ENCODE assay signal across 26 cellular contexts in genomic region chr20:14062171-14062570, GRCh38.
DNase-seq lines count a peak whose midpoint lies in the region; ATAC-seq, FAIRE-seq and TF ChIP-seq lines count a peak whose summit lies in the region.
"Had no signal": no experiment of that assay in that cellular context is flagged by ENCODE, and none has a peak within 500 bp of the region (broad histone marks: within the 10 kb centered on the region; RNA-seq: fewer than 3 reads in every experiment).

No MANE protein-coding gene starts in this region.

- FAIRE-seq in A549 (lab: Jason Lieb, UNC) (peak; percentile 72), astrocyte (lab: Jason Lieb, UNC) (no peak)
- FAIRE-seq: D721Med, GM12878, GM12892, GM18507 had no signal

- H3K9ac ChIP-seq in HUES6 (ENCODE audit: low read length), result no peak overlapping the region
- no peak overlapping the region for H3K9ac ChIP-seq in astrocyte (ENCODE audit: low read length)
- H3K9ac ChIP-seq: BLaER1 had no signal

- no peaks in the 10 kb centered on the region for H3K9me3 ChIP-seq in A549
- H3K9me3 ChIP-seq in HUES6 (ENCODE audit: control insufficient read depth, insufficient read depth, low read depth, low read length), result no peaks in the 10 kb centered on the region
- no peaks in the 10 kb centered on the region for H3K9me3 ChIP-seq in astrocyte (ENCODE audit: insufficient read depth, low read depth, low read length)
- no peaks in the 10 kb centered on the region for H3K9me3 ChIP-seq in stomach
- H3K9me3 ChIP-seq: BE2C, BLaER1, Caco-2 had no signal

- no peaks in the 10 kb centered on the region for H3K9me3 Mint-ChIP-seq in astrocyte (ENCODE audit: unreplicated experiment)
- H3K9me3 Mint-ChIP-seq: CD14-positive monocyte; CD4-positive, alpha-beta memory T cell had no signal

- ATAC-seq in A549, result no peak
- ATAC-seq: GM12878 had no signal

- no peaks in the 10 kb centered on the region for H3K27me3 ChIP-seq in HUES6 (ENCODE audit: control insufficient read depth, insufficient read depth, low read length)
- no peaks in the 10 kb centered on the region for H3K27me3 ChIP-seq in astrocyte (ENCODE audit: insufficient read depth, low read length)
- H3K27me3 ChIP-seq in stomach, result no peaks in the 10 kb centered on the region
- H3K27me3 ChIP-seq: BLaER1 had no signal

- H4K20me1 ChIP-seq in astrocyte (ENCODE audit: insufficient read depth, low read length), result no peaks in the 10 kb centered on the region
- H4K20me1 ChIP-seq: BLaER1 had no signal

- intact Hi-C loops in stomach (cut with DNase I; ENCODE audit: low total_unique reads), result no loop called here

- H3K36me3 ChIP-seq in HUES6 (ENCODE audit: control insufficient read depth, insufficient read depth, low read length), result no peaks in the 10 kb centered on the region
- no peaks in the 10 kb centered on the region for H3K36me3 ChIP-seq in astrocyte (ENCODE audit: insufficient read depth, low read length)
- no peaks in the 10 kb centered on the region for H3K36me3 ChIP-seq in stomach
- H3K36me3 ChIP-seq: BE2C, BLaER1 had no signal

- 70% methylated on average over 2 of the region's 2 CpGs for WGBS in A549 (ENCODE audit: missing lambda C conversion rate)
- WGBS in stomach, 5 donors, result 77 to 85% (median 83%) methylated on average over 2 of the region's 2 CpGs

- H3K36me3 Mint-ChIP-seq in astrocyte (ENCODE audit: low read depth, unreplicated experiment), result no peaks in the 10 kb centered on the region
- H3K36me3 Mint-ChIP-seq: CD14-positive monocyte; CD4-positive, alpha-beta memory T cell; CD4-positive, CD25-positive, alpha-beta regulatory T cell; CD8-positive, alpha-beta memory T cell had no signal

- TF ChIP-seq EP300 in A549 (IDR thresholded peaks at IDR 0.05), result no peak
- no peak for TF ChIP-seq EP300 in stomach (IDR thresholded peaks at IDR 0.05)

- TF ChIP-seq POLR2A in A549 (IDR thresholded peaks at IDR 0.05; ENCODE audit: low read length) (no peak), stomach (IDR thresholded peaks at IDR 0.05) (no peak)

- TF ChIP-seq RAD21 in A549 (conservative IDR thresholded peaks at IDR 0.05 in 1 of 2, IDR thresholded peaks at IDR 0.05 in 1 of 2), result no peak

- H2AFZ ChIP-seq in astrocyte (ENCODE audit: low read depth, low read length), result no peak overlapping the region

- H3K27ac ChIP-seq in A549 (no peak overlapping the region), HUES6 (ENCODE audit: low read depth, low read length) (0 out of 2 replicates have a peak overlapping the region, but pooled peaks have one; percentile 9), astrocyte (ENCODE audit: low read depth, low read length) (no peak overlapping the region), stomach (no peak overlapping the region)
- H3K27ac ChIP-seq: 22Rv1, BLaER1 had no signal

- H3K27me3 Mint-ChIP-seq in astrocyte (ENCODE audit: low read depth, unreplicated experiment), result no peaks in the 10 kb centered on the region
- H3K27me3 Mint-ChIP-seq: CD4-positive, CD25-positive, alpha-beta regulatory T cell; CD8-positive, alpha-beta memory T cell had no signal

- no peak overlapping the region for H3K4me3 Mint-ChIP-seq in astrocyte (ENCODE audit: unreplicated experiment)
- H3K4me3 Mint-ChIP-seq: CD14-positive monocyte; CD4-positive, alpha-beta memory T cell; CD4-positive, CD25-positive, alpha-beta regulatory T cell; CD8-positive, alpha-beta memory T cell had no signal

- peaks cover 11% of the 10 kb centered on the region for H3K4me1 Mint-ChIP-seq in astrocyte (ENCODE audit: low read depth, unreplicated experiment)
- H3K4me1 Mint-ChIP-seq: CD14-positive monocyte; CD4-positive, alpha-beta memory T cell; CD4-positive, CD25-positive, alpha-beta regulatory T cell; CD8-positive, alpha-beta memory T cell had no signal

- CTCF ChIA-PET in A549 (lab: Yijun Ruan, JAX), result no interaction called here

- POLR2A ChIA-PET in A549 (lab: Yijun Ruan, JAX), result no interaction called here

- H3K4me2 ChIP-seq in A549, result no peak overlapping the region
- no peak overlapping the region for H3K4me2 ChIP-seq in astrocyte (ENCODE audit: low read length)
- H3K4me2 ChIP-seq: BLaER1 had no signal

- H3K79me2 ChIP-seq in astrocyte (ENCODE audit: insufficient read depth, low read length), result no peaks in the 10 kb centered on the region

- DNase-seq in A549 (ENCODE audit: low read depth in 1 of 2, low spot score in 1 of 2), result no peak
- peak; percentile 31 for DNase-seq in RPMI7951 (ENCODE audit: low read depth)
- no peak for DNase-seq in astrocyte (ENCODE audit: low read depth)
- DNase-seq in HuH-7.5 (ENCODE audit: low spot score), result no peak
- DNase-seq in stomach, result no peak
- no peak for DNase-seq in nucleus accumbens (lab: John Stamatoyannopoulos, UW)
- DNase-seq in NCI-H526 (lab: John Stamatoyannopoulos, UW), result no peak
- DNase-seq: ACHN; BE2C; C1 segment of cervical spinal cord; Caco-2; Calu3; CD4-positive, alpha-beta memory T cell; CD4-positive, CD25-positive, alpha-beta regulatory T cell; CD8-positive, alpha-beta memory T cell; DND-41; EL; GDM1 had no signal

- H3K4me3 ChIP-seq in A549 (no peak overlapping the region), HUES6 (ENCODE audit: low read depth, low read length) (no peak overlapping the region), astrocyte (ENCODE audit: insufficient read depth, low read depth, low read length) (no peak overlapping the region), stomach (no peak overlapping the region)
- H3K4me3 ChIP-seq: BLaER1, GM12878 had no signal

- no peak for TF ChIP-seq CTCF in A549 (IDR thresholded peaks at IDR 0.05)
- TF ChIP-seq CTCF in astrocyte (IDR thresholded peaks at IDR 0.05; ENCODE audit: insufficient read depth, low read depth, low read length), result no peak
- TF ChIP-seq CTCF in stomach (IDR thresholded peaks at IDR 0.05), result no peak

- peak overlapping the region; percentile 30 for H3K27ac Mint-ChIP-seq in astrocyte (ENCODE audit: unreplicated experiment)
- H3K27ac Mint-ChIP-seq: CD14-positive monocyte; CD4-positive, alpha-beta memory T cell; CD4-positive, CD25-positive, alpha-beta regulatory T cell; CD8-positive, alpha-beta memory T cell had no signal

- H3K4me1 ChIP-seq in A549, result no peaks in the 10 kb centered on the region
- H3K4me1 ChIP-seq in HUES6 (ENCODE audit: control insufficient read depth, insufficient read depth, low read length), result peaks cover 4% of the 10 kb centered on the region; the same call in 1 of the 2 replicates
- no peaks in the 10 kb centered on the region for H3K4me1 ChIP-seq in astrocyte (ENCODE audit: insufficient read depth, low read length)
- H3K4me1 ChIP-seq in stomach, result no peaks in the 10 kb centered on the region
- H3K4me1 ChIP-seq: BE2C, BLaER1, Caco-2 had no signal

TF ChIP-seq in A549, 52 proteins besides CTCF, POLR2A, EP300 and RAD21:
- TF ChIP-seq CBX2 (IDR thresholded peaks at IDR 0.05; ENCODE audit: borderline replicate concordance, low read depth) (no peak), E2F6 (IDR thresholded peaks at IDR 0.05; ENCODE audit: borderline replicate concordance, low read depth) (no peak), CHD2 (IDR thresholded peaks at IDR 0.05; ENCODE audit: low read length, partially characterized antibody) (no peak), CBX8 (IDR thresholded peaks at IDR 0.05) (no peak), RNF2 (IDR thresholded peaks at IDR 0.05; ENCODE audit: borderline replicate concordance, low read depth) (no peak)
